In genomic region chr5:160290751-160291150, GRCh38 we compare ENCODE assay signal across 17 cellular contexts. TPM values are rescaled to one million over a fixed set of nuclear protein-coding genes. Genes with fewer than 3 reads are reported as not detected.
"Had no signal": no experiment of that assay in that cellular context is flagged by ENCODE, and none has a peak within 500 bp of the region (broad histone marks: within the 10 kb centered on the region; RNA-seq: fewer than 3 reads in every experiment).

No MANE protein-coding gene starts in this region.

- H3K9me3 Mint-ChIP-seq: naive thymus-derived CD8-positive, alpha-beta T cell; neural progenitor cell had no signal

- H3K9me3 ChIP-seq: esophagus muscularis mucosa, gastrocnemius medialis, mucosa of descending colon, ovary, uterus had no signal

- DNase-seq: cortex of kidney; dorsolateral prefrontal cortex; effector CD8-positive, alpha-beta T cell; gastrocnemius medialis; kidney; left ventricle myocardium superior; mucosa of descending colon; naive thymus-derived CD8-positive, alpha-beta T cell; nucleus accumbens; ovary; right cardiac atrium; stimulated activated CD4-positive, alpha-beta T cell treated with anti-CD3 and anti-CD28 coated beads, Interleukin-12 subunit alpha, Interleukin-12 subunit beta, amount 100 ng/mL, for 4 hours; stimulated activated naive CD4-positive, alpha-beta T cell treated with Interleukin-2 at 50 U/mL for 16 hours; uterus had no signal

- H3K4me3 ChIP-seq: dorsolateral prefrontal cortex, esophagus muscularis mucosa, gastrocnemius medialis, mucosa of descending colon, neural progenitor cell, ovary, uterus had no signal

- H3K27ac Mint-ChIP-seq: naive thymus-derived CD8-positive, alpha-beta T cell; neural progenitor cell had no signal

- H3K36me3 Mint-ChIP-seq: naive thymus-derived CD8-positive, alpha-beta T cell had no signal

- H3K27me3 ChIP-seq: dorsolateral prefrontal cortex, esophagus muscularis mucosa, gastrocnemius medialis, ovary, uterus had no signal

- H3K4me3 Mint-ChIP-seq: naive thymus-derived CD8-positive, alpha-beta T cell; neural progenitor cell had no signal

- H3K36me3 ChIP-seq: esophagus muscularis mucosa, gastrocnemius medialis, neural progenitor cell, ovary, uterus had no signal

- ATAC-seq: gastrocnemius medialis; left colon; left ventricle myocardium superior; mucosa of descending colon; naive thymus-derived CD8-positive, alpha-beta T cell; right cardiac atrium had no signal

- H3K27ac ChIP-seq: dorsolateral prefrontal cortex, esophagus muscularis mucosa, gastrocnemius medialis, neural progenitor cell, ovary, uterus had no signal

RNA-seq across cellular contexts. Expression of gene CCNJL, which starts 21.6 kb away (rescaled TPM):
- total RNA-seq: naive thymus-derived CD8-positive, alpha-beta T cell had no signal
